21 cellular contexts compared by ENCODE assay signal in genomic region chr2:238999290-238999741, GRCh38.
DNase-seq lines count a peak whose midpoint lies in the region; ATAC-seq and TF ChIP-seq lines count a peak whose summit lies in the region.
"Had no signal": no experiment of that assay in that cellular context is flagged by ENCODE, and none has a peak within 500 bp of the region (broad histone marks: within the 10 kb centered on the region; RNA-seq: fewer than 3 reads in every experiment).

No MANE protein-coding gene starts in this region.

- peak; percentile 48 for ATAC-seq in body of pancreas
- ATAC-seq in sciatic nerve = peak; percentile 79
- ATAC-seq in HG03045 (IDR thresholded peaks at IDR 0.05; ENCODE audit: unreplicated experiment) = no peak
- no peak for ATAC-seq in stimulated activated naive CD8-positive, alpha-beta T cell treated with anti-CD3 and anti-CD28 coated beads, Interleukin-15, Interleukin-2, amounts not matched to agents 100 U/mL and 50 U/mL, for 24 hours

- no peak for TF ChIP-seq CTCF in body of pancreas (IDR thresholded peaks at IDR 0.05)

- 49 to 67% methylated on average over 5 to 10 of the region's 10 CpGs for WGBS in body of pancreas, 2 donors

- no peak overlapping the region for H3K27ac ChIP-seq in body of pancreas
- H3K27ac ChIP-seq: HL-60, neutrophil, RWPE1, upper lobe of left lung had no signal

- H3K4me1 ChIP-seq in body of pancreas = no peaks in the 10 kb centered on the region
- H3K4me1 ChIP-seq: upper lobe of left lung had no signal

- H3K4me3 ChIP-seq in MG63 (no peak overlapping the region), body of pancreas (no peak overlapping the region)
- H3K4me3 ChIP-seq: upper lobe of left lung had no signal

- intact Hi-C loops in body of pancreas (cut with DNase I) = no loop called here
- intact Hi-C loops in sciatic nerve (cut with DNase I) = no loop called here

- no peak for TF ChIP-seq POLR2A in body of pancreas (IDR thresholded peaks at IDR 0.05)

- H3K36me3 ChIP-seq in MG63 (no peaks in the 10 kb centered on the region), body of pancreas (replicated peaks in 1 of 2; ENCODE audit: insufficient read depth in 1 of 2, low read depth in 2 of 2) (no peaks in the 10 kb centered on the region)
- H3K36me3 ChIP-seq: neutrophil, upper lobe of left lung had no signal

- DNase-seq in MG63 (peak; percentile 67), body of pancreas (peak in 3 of 4 donors; percentile 16 to 21 (median 16)), left kidney (ENCODE audit: low read depth, low spot score) (peak; percentile 50), sciatic nerve (ENCODE audit: low spot score) (peak; percentile 81), activated gamma-delta T cell treated with Interleukin-2 at 50 U/mL for 16 hours (no peak), OCI-M1 (lab: John Stamatoyannopoulos, UW) (no peak)
- no peak for DNase-seq in stimulated activated naive CD8-positive, alpha-beta T cell treated with anti-CD3 and anti-CD28 coated beads, Interleukin-15, Interleukin-2, amounts not matched to agents 100 U/mL and 50 U/mL, for 24 hours
- DNase-seq: activated CD4-positive, alpha-beta T cell treated with anti-CD3 and anti-CD28 coated beads, Interleukin-2, amount 10 ng/mL, durations not matched to agents 24 days and 14 days; activated CD8-positive, alpha-beta memory T cell treated with anti-CD3 and anti-CD28 coated beads, Interleukin-2, amount 50 U/mL, for 48 hours; activated gamma-delta T cell; amygdala; kidney glomerular epithelial cell; NCI-H187; NCI-H446; NK-92 treated with Interleukin-12 subunit alpha and Interleukin-12 subunit beta, amount 100 ng/mL, for 24 hours; stimulated activated CD4-positive, alpha-beta T cell treated with anti-CD3 and anti-CD28 coated beads, Interleukin-2, amount 100 ng/mL, for 24 hours; upper lobe of left lung had no signal

- H3K27me3 ChIP-seq in MG63 (no peaks in the 10 kb centered on the region), body of pancreas (no peaks in the 10 kb centered on the region)
- H3K27me3 ChIP-seq: neutrophil, upper lobe of left lung had no signal

- H3K9me3 ChIP-seq in MG63 = peaks cover 15% of the 10 kb centered on the region
- no peaks in the 10 kb centered on the region for H3K9me3 ChIP-seq in body of pancreas
- H3K9me3 ChIP-seq: neutrophil had no signal

Comparison
In these comparisons a context has a peak if more than half of its experiments do, and no peak if none do; other contexts are left out.
1. DNase-seq: peak in MG63 (single experiment), body of pancreas (3 of 4), left kidney (single experiment) and sciatic nerve (single experiment); none in activated gamma-delta T cell treated with Interleukin-2 at 50 U/mL for 16 hours (single experiment), stimulated activated naive CD8-positive, alpha-beta T cell treated with anti-CD3 and anti-CD28 coated beads, Interleukin-15, Interleukin-2, amounts not matched to agents 100 U/mL and 50 U/mL, for 24 hours (single experiment) and OCI-M1 (single experiment).
2. ATAC-seq: peak in body of pancreas (single experiment) and sciatic nerve (single experiment); none in HG03045 (single experiment) and stimulated activated naive CD8-positive, alpha-beta T cell treated with anti-CD3 and anti-CD28 coated beads, Interleukin-15, Interleukin-2, amounts not matched to agents 100 U/mL and 50 U/mL, for 24 hours (single experiment).